In the genomic region with DNA sequence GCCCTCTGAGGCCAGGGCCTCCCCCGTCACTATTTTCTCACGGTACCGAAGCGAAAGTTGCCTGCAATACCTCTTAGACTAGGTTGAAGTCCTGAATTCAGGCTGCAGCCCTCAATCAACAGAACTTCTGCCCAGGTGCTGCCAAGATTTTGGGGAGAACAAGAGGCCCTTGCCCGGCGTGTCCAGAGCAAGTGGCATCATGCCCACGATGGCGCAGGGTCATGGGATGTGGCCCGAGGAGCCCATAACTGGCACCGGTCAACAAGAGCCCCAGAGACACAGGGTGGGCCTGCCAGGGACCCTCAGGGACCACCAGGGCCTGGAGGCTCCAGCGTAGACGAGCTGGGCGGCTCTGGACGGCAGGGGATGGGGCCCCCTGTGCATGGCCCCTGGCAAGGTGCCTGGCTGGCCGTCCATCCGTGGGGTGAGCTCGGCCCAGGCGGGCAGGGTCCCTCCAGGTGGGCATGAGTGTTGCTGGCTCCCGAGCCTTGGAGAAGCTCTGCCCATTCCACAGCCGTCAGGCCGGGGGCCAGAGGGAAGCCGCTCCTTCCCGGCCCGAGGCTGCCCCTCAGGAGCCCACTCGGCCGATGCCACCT, we compare ENCODE assay signal across 20 cellular contexts. TPM values are rescaled to one million over a fixed set of nuclear protein-coding genes. Genes with fewer than 3 reads are reported as not detected.
DNase-seq lines count a peak whose midpoint lies in the region; ATAC-seq, FAIRE-seq and TF ChIP-seq lines count a peak whose summit lies in the region.
"Had no signal": no experiment of that assay in that cellular context is flagged by ENCODE, and none has a peak within 500 bp of the region (broad histone marks: within the 10 kb centered on the region; RNA-seq: fewer than 3 reads in every experiment).

No MANE protein-coding gene starts in this region.

- H3K4me2 ChIP-seq in BLaER1 = peak overlapping the region; percentile 9; the same call in 1 of the 2 replicates
- H3K4me2 ChIP-seq: A549 had no signal

- DNase-seq in RWPE2 (ENCODE audit: low spot score) (no peak), right cardiac atrium (peak; percentile 21 to 70 (median 62)), NCI-H146 treated with DMSO at 0.1 percent for 48 hours (lab: John Stamatoyannopoulos, UW; ENCODE audit: unreplicated experiment) (no peak), HTR-8/SVneo (ENCODE audit: insufficient read length, low spot score) (no peak)
- DNase-seq: Caco-2, DMS53, Karpas-422, MM.1S, NCI-H1105 treated with DMSO at 0.1 percent for 48 hours, NCI-H187 treated with DMSO at 0.1 percent for 48 hours, NCI-H446 treated with DMSO at 0.1 percent for 48 hours, NCI-H774, SIG-M5 had no signal

- no peak overlapping the region for H3K4me3 ChIP-seq in BLaER1
- H3K4me3 ChIP-seq in RWPE2 (ENCODE audit: severe bottlenecking) = no peak overlapping the region
- H3K4me3 ChIP-seq in right cardiac atrium (ENCODE audit: low read length) = no peak overlapping the region
- no peak overlapping the region for H3K4me3 ChIP-seq in stomach smooth muscle (ENCODE audit: low read length in 2 of 2)
- H3K4me3 ChIP-seq: A549 had no signal

- H3K4me1 ChIP-seq in BLaER1 (peaks cover 47% of the 10 kb centered on the region), RWPE2 (ENCODE audit: insufficient read depth, poor library complexity, severe bottlenecking) (peaks cover 14% of the 10 kb centered on the region), right cardiac atrium (ENCODE audit: control insufficient read depth, insufficient read depth, low read length) (peaks cover 8% of the 10 kb centered on the region), stomach smooth muscle (ENCODE audit: control insufficient read depth, insufficient read depth, low read length) (peaks cover 58% of the 10 kb centered on the region)

- TF ChIP-seq CTCF in RWPE2 (IDR thresholded peaks at IDR 0.05; ENCODE audit: poor library complexity, severe bottlenecking) = no peak

- H3K9me3 ChIP-seq in BLaER1 = peaks cover 18% of the 10 kb centered on the region
- no peaks in the 10 kb centered on the region for H3K9me3 ChIP-seq in RWPE2 (ENCODE audit: severe bottlenecking)
- H3K9me3 ChIP-seq in right cardiac atrium (ENCODE audit: control insufficient read depth, low read length) = no peaks in the 10 kb centered on the region
- H3K9me3 ChIP-seq in stomach smooth muscle (ENCODE audit: control insufficient read depth in 2 of 2, low read length in 2 of 2) = no peaks in the 10 kb centered on the region
- H3K9me3 ChIP-seq: A549, Caco-2 had no signal

- no peak overlapping the region for H3K27ac ChIP-seq in BLaER1
- H3K27ac ChIP-seq in RWPE2 (ENCODE audit: poor library complexity, severe bottlenecking) = peak overlapping the region; percentile 88
- H3K27ac ChIP-seq in right cardiac atrium (ENCODE audit: low read length) = no peak overlapping the region
- peak overlapping the region; percentile 49 for H3K27ac ChIP-seq in stomach smooth muscle (ENCODE audit: low read length)

- intact Hi-C loops in right cardiac atrium (cut with DNase I) = loop anchor here (5.0 to 10.0 kb wide), 4 partner anchors 64 to 409 kb away; no protein-coding TSS in a partner anchor

- peaks cover 61% of the 10 kb centered on the region for H3K36me3 ChIP-seq in BLaER1
- H3K36me3 ChIP-seq in RWPE2 (ENCODE audit: low read depth) = peaks cover 22% of the 10 kb centered on the region
- H3K36me3 ChIP-seq in stomach smooth muscle (ENCODE audit: control insufficient read depth in 2 of 2, insufficient read depth in 2 of 2, low read length in 2 of 2) = peaks cover 5 to 8% of the 10 kb centered on the region in 2 donors

- H3K9ac ChIP-seq in BLaER1 = no peak overlapping the region
- H3K9ac ChIP-seq in stomach smooth muscle (ENCODE audit: low read length in 2 of 2) = no peak overlapping the region

- WGBS in right cardiac atrium = 91% methylated on average over 26 of the region's 26 CpGs

- FAIRE-seq in HTR-8/SVneo (lab: Jason Lieb, UNC) = no peak
- FAIRE-seq: A549, HepG2 had no signal

- H4K20me1 ChIP-seq in BLaER1 = peaks cover 77% of the 10 kb centered on the region

- H3K27me3 ChIP-seq in BLaER1 (no peaks in the 10 kb centered on the region), RWPE2 (ENCODE audit: insufficient read depth, poor library complexity, severe bottlenecking) (no peaks in the 10 kb centered on the region), right cardiac atrium (ENCODE audit: control insufficient read depth, insufficient read depth) (no peaks in the 10 kb centered on the region), stomach smooth muscle (ENCODE audit: control insufficient read depth in 1 of 2, insufficient read depth in 2 of 2, low read length in 2 of 2) (no peaks in the 10 kb centered on the region)

- no peak for ATAC-seq in RWPE2 (ENCODE audit: low read depth)
- no peak for ATAC-seq in right cardiac atrium
- no peak for ATAC-seq in HG03045 (IDR thresholded peaks at IDR 0.05; ENCODE audit: unreplicated experiment)
- ATAC-seq in HG03135 (IDR thresholded peaks at IDR 0.05; ENCODE audit: unreplicated experiment) = no peak
- ATAC-seq: A549, HCT116, HepG2 had no signal

RNA-seq across cellular contexts. Expression of gene GAS6, which starts 45.1 kb away (rescaled TPM):
- 100 to 1,000 TPM; 197 to 213 (median 202) TPM for total RNA-seq in right cardiac atrium
- polyA plus RNA-seq in right cardiac atrium = 273 TPM

RNA-seq across cellular contexts. Expression of gene TMEM255B, which starts 59.8 kb away (rescaled TPM):
- total RNA-seq in right cardiac atrium = 1 to 10 TPM; 6.2 to 9.9 (median 8.8) TPM
- 7.8 TPM for polyA plus RNA-seq in right cardiac atrium
- total RNA-seq: HepG2 had no signal
- polyA plus RNA-seq: HepG2 had no signal

Comparison
In these comparisons a context has a peak if more than half of its experiments do, and no peak if none do; other contexts are left out.
1. H3K27ac ChIP-seq: peak in RWPE2 (single experiment) and stomach smooth muscle (single experiment); none in BLaER1 (single experiment) and right cardiac atrium (single experiment).
2. DNase-seq: peak in right cardiac atrium (3 of 3); none in RWPE2 (single experiment), NCI-H146 treated with DMSO at 0.1 percent for 48 hours (single experiment) and HTR-8/SVneo (single experiment).